ENCODE assay signal across 27 cellular contexts in genomic region chr12:104712477-104712876, GRCh38.
DNase-seq lines count a peak whose midpoint lies in the region; ATAC-seq and TF ChIP-seq lines count a peak whose summit lies in the region.
"Had no signal": no experiment of that assay in that cellular context is flagged by ENCODE, and none has a peak within 500 bp of the region (broad histone marks: within the 10 kb centered on the region; RNA-seq: fewer than 3 reads in every experiment).

No MANE protein-coding gene starts in this region.

- CTCF ChIA-PET in WTC11 (lab: Charles Lee) = interaction anchor here (1.2 to 2.4 kb wide), 2 partner anchors 331 to 341 kb away, joined by 3 to 9 read pairs; no protein-coding TSS in a partner anchor

- H3K27ac Mint-ChIP-seq in WTC11 = 0 out of 2 replicates have a peak overlapping the region, but pooled peaks have one; percentile 3
- H3K27ac Mint-ChIP-seq in stimulated activated effector memory CD8-positive, alpha-beta T cell treated with anti-CD3 and anti-CD28 coated beads, Interleukin-12 subunit alpha, Interleukin-12 subunit beta, amount 100 ng/mL, for 72 hours = peak overlapping the region; percentile 53
- H3K27ac Mint-ChIP-seq: activated CD8-positive, alpha-beta T cell treated with anti-CD3 and anti-CD28 coated beads for 36 hours; activated T-helper 2 cell treated with anti-CD3 and anti-CD28 coated beads, Interferon-gamma antibody, Interleukin-2, Interleukin-4, amounts not matched to agents 10 μg/mL and 5 μg/mL and 100 μg/mL, durations not matched to agents 14 hours and 24 hours and 36 hours had no signal

- no peaks in the 10 kb centered on the region for H3K27me3 Mint-ChIP-seq in WTC11 (ENCODE audit: low read depth)
- H3K27me3 Mint-ChIP-seq: activated CD8-positive, alpha-beta T cell treated with anti-CD3 and anti-CD28 coated beads for 36 hours; naive thymus-derived CD4-positive, alpha-beta T cell had no signal

- no peak overlapping the region for H3K4me3 Mint-ChIP-seq in WTC11
- no peak overlapping the region for H3K4me3 Mint-ChIP-seq in stimulated activated effector memory CD8-positive, alpha-beta T cell treated with anti-CD3 and anti-CD28 coated beads, Interleukin-12 subunit alpha, Interleukin-12 subunit beta, amount 100 ng/mL, for 72 hours
- H3K4me3 Mint-ChIP-seq: activated CD8-positive, alpha-beta T cell treated with anti-CD3 and anti-CD28 coated beads for 36 hours; CD14-positive monocyte; naive thymus-derived CD4-positive, alpha-beta T cell had no signal

- H3K36me3 Mint-ChIP-seq in WTC11 = no peaks in the 10 kb centered on the region
- peaks cover 7% of the 10 kb centered on the region for H3K36me3 Mint-ChIP-seq in stimulated activated effector memory CD8-positive, alpha-beta T cell treated with anti-CD3 and anti-CD28 coated beads, Interleukin-12 subunit alpha, Interleukin-12 subunit beta, amount 100 ng/mL, for 72 hours

- DNase-seq in EH (ENCODE audit: low read depth) (peak; percentile 58), WTC11 (ENCODE audit: low spot score) (no peak), iPS-NIHi7 (ENCODE audit: extremely low spot score) (peak; percentile 32)
- no peak for DNase-seq in stimulated activated effector memory CD8-positive, alpha-beta T cell treated with anti-CD3 and anti-CD28 coated beads, Interleukin-12 subunit alpha, Interleukin-12 subunit beta, amount 100 ng/mL, for 72 hours (ENCODE audit: low spot score in 2 of 2)
- no peak for DNase-seq in activated CD8-positive, alpha-beta memory T cell treated with anti-CD3 and anti-CD28 coated beads, Interleukin-2, amount 50 U/mL, for 4 hours
- DNase-seq: activated CD4-positive, CD25-positive, alpha-beta regulatory T cell treated with anti-CD3 and anti-CD28 coated beads, Interleukin-2, amount 50 U/mL, for 72 hours; activated CD8-positive, alpha-beta T cell treated with anti-CD3 and anti-CD28 coated beads for 36 hours; activated naive CD4-positive, alpha-beta T cell treated with anti-CD3 and anti-CD28 coated beads, Interleukin-2, amount 50 U/mL, for 16 hours; colonic mucosa; effector CD8-positive, alpha-beta T cell; glutamatergic neuron; naive thymus-derived CD4-positive, alpha-beta T cell; NCI-H1417 treated with DMSO at 0.1 percent for 48 hours; NCI-H2029 treated with DMSO at 0.1 percent for 48 hours; NCI-H2227 treated with DMSO at 0.1 percent for 48 hours; NCI-H69; occipital lobe; PC-3; SK-N-SH; stimulated activated CD4-positive, alpha-beta T cell treated with anti-CD3 and anti-CD28 coated beads, Interleukin-4, amount 100 ng/mL, for 4 hours; T-helper 2 cell; transverse colon had no signal

- POLR2A ChIA-PET in WTC11 (lab: Charles Lee) = no interaction called here

- H3K9me3 Mint-ChIP-seq in WTC11 = no peaks in the 10 kb centered on the region
- H3K9me3 Mint-ChIP-seq in stimulated activated effector memory CD8-positive, alpha-beta T cell treated with anti-CD3 and anti-CD28 coated beads, Interleukin-12 subunit alpha, Interleukin-12 subunit beta, amount 100 ng/mL, for 72 hours = no peaks in the 10 kb centered on the region
- H3K9me3 Mint-ChIP-seq: activated CD8-positive, alpha-beta T cell treated with anti-CD3 and anti-CD28 coated beads for 36 hours; activated T-helper 2 cell treated with anti-CD3 and anti-CD28 coated beads, Interferon-gamma antibody, Interleukin-2, Interleukin-4, amounts not matched to agents 10 μg/mL and 5 μg/mL and 100 μg/mL, durations not matched to agents 14 hours and 24 hours and 36 hours; CD14-positive monocyte; naive thymus-derived CD4-positive, alpha-beta T cell had no signal

- ATAC-seq in WTC11 (no peak), GM21529 (IDR thresholded peaks at IDR 0.05; ENCODE audit: unreplicated experiment) (no peak), HG03571 (IDR thresholded peaks at IDR 0.05; ENCODE audit: unreplicated experiment) (no peak)
- ATAC-seq in stimulated activated effector memory CD8-positive, alpha-beta T cell treated with anti-CD3 and anti-CD28 coated beads, Interleukin-12 subunit alpha, Interleukin-12 subunit beta, amount 100 ng/mL, for 72 hours = no peak
- ATAC-seq: activated CD8-positive, alpha-beta T cell treated with anti-CD3 and anti-CD28 coated beads for 36 hours; naive thymus-derived CD4-positive, alpha-beta T cell; PC-3; Right ventricle myocardium inferior had no signal

- no peak for TF ChIP-seq CTCF in WTC11 (IDR thresholded peaks at IDR 0.05)

- H3K4me1 Mint-ChIP-seq in WTC11 = peaks cover 55% of the 10 kb centered on the region
- H3K4me1 Mint-ChIP-seq in stimulated activated effector memory CD8-positive, alpha-beta T cell treated with anti-CD3 and anti-CD28 coated beads, Interleukin-12 subunit alpha, Interleukin-12 subunit beta, amount 100 ng/mL, for 72 hours = peaks cover 42% of the 10 kb centered on the region

TF ChIP-seq in WTC11, 78 proteins besides CTCF, POLR2A, EP300 and RAD21 (continues in another document):
- TF ChIP-seq, protein P1, sequence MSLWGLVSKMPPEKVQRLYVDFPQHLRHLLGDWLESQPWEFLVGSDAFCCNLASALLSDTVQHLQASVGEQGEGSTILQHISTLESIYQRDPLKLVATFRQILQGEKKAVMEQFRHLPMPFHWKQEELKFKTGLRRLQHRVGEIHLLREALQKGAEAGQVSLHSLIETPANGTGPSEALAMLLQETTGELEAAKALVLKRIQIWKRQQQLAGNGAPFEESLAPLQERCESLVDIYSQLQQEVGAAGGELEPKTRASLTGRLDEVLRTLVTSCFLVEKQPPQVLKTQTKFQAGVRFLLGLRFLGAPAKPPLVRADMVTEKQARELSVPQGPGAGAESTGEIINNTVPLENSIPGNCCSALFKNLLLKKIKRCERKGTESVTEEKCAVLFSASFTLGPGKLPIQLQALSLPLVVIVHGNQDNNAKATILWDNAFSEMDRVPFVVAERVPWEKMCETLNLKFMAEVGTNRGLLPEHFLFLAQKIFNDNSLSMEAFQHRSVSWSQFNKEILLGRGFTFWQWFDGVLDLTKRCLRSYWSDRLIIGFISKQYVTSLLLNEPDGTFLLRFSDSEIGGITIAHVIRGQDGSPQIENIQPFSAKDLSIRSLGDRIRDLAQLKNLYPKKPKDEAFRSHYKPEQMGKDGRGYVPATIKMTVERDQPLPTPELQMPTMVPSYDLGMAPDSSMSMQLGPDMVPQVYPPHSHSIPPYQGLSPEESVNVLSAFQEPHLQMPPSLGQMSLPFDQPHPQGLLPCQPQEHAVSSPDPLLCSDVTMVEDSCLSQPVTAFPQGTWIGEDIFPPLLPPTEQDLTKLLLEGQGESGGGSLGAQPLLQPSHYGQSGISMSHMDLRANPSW (CRISPR knock-in tag; conservative IDR thresholded peaks at IDR 0.05; ENCODE audit: low read depth) = no peak
- TF ChIP-seq, protein P2, sequence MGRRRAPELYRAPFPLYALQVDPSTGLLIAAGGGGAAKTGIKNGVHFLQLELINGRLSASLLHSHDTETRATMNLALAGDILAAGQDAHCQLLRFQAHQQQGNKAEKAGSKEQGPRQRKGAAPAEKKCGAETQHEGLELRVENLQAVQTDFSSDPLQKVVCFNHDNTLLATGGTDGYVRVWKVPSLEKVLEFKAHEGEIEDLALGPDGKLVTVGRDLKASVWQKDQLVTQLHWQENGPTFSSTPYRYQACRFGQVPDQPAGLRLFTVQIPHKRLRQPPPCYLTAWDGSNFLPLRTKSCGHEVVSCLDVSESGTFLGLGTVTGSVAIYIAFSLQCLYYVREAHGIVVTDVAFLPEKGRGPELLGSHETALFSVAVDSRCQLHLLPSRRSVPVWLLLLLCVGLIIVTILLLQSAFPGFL (CRISPR knock-in tag; IDR thresholded peaks at IDR 0.05; ENCODE audit: borderline replicate concordance) = no peak
- TF ChIP-seq CREB1 (CRISPR knock-in tag; IDR thresholded peaks at IDR 0.05) (no peak), ZNF532 (CRISPR knock-in tag; IDR thresholded peaks at IDR 0.05; ENCODE audit: borderline replicate concordance) (no peak), NR1H2 (CRISPR knock-in tag; IDR thresholded peaks at IDR 0.05) (no peak), CREM (CRISPR knock-in tag; IDR thresholded peaks at IDR 0.05) (no peak), TP53 (CRISPR knock-in tag; IDR thresholded peaks at IDR 0.05) (no peak), ELF4 (CRISPR knock-in tag; IDR thresholded peaks at IDR 0.05; ENCODE audit: low read depth) (no peak)
- TF ChIP-seq, protein P3, sequence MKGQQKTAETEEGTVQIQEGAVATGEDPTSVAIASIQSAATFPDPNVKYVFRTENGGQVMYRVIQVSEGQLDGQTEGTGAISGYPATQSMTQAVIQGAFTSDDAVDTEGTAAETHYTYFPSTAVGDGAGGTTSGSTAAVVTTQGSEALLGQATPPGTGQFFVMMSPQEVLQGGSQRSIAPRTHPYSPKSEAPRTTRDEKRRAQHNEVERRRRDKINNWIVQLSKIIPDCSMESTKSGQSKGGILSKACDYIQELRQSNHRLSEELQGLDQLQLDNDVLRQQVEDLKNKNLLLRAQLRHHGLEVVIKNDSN (CRISPR knock-in tag; IDR thresholded peaks at IDR 0.05) = no peak

Comparison
In these comparisons a context has a peak if more than half of its experiments do, and no peak if none do; other contexts are left out.
1. DNase-seq: peak in EH (single experiment) and iPS-NIHi7 (single experiment); none in WTC11 (single experiment), stimulated activated effector memory CD8-positive, alpha-beta T cell treated with anti-CD3 and anti-CD28 coated beads, Interleukin-12 subunit alpha, Interleukin-12 subunit beta, amount 100 ng/mL, for 72 hours (0 of 2) and activated CD8-positive, alpha-beta memory T cell treated with anti-CD3 and anti-CD28 coated beads, Interleukin-2, amount 50 U/mL, for 4 hours (single experiment).